Comparison of ENCODE assay signal across 8 cellular contexts in genomic region chr5:41856644-41857491, GRCh38. TPM values are rescaled to one million over a fixed set of nuclear protein-coding genes. Genes with fewer than 3 reads are reported as not detected.
DNase-seq lines count a peak whose midpoint lies in the region; ATAC-seq and TF ChIP-seq lines count a peak whose summit lies in the region.

No MANE protein-coding gene starts in this region.

- H3K36me3 ChIP-seq in adrenal gland (replicated peaks in 1 of 2) (peaks cover 0 to 18% of the 10 kb centered on the region in 2 donors), sigmoid colon (peaks cover 0 to 70% (median 30%) of the 10 kb centered on the region in 4 donors)

- H3K4me3 ChIP-seq in NB4 (ENCODE audit: low read depth, low read length) = no peak overlapping the region
- no peak overlapping the region for H3K4me3 ChIP-seq in adrenal gland
- H3K4me3 ChIP-seq in sigmoid colon = no peak overlapping the region

- TF ChIP-seq CTCF in NB4 (IDR thresholded peaks at IDR 0.05; ENCODE audit: low read depth, low read length) (peak; percentile 64), adrenal gland (IDR thresholded peaks at IDR 0.05) (peak; percentile 65 to 80 (median 74)), sigmoid colon (IDR thresholded peaks at IDR 0.05) (peak; percentile 47 to 75 (median 58))

- 37 to 48% (median 43%) methylated on average over 5 of the region's 5 CpGs for WGBS in adrenal gland, 4 donors
- WGBS in sigmoid colon, 2 donors = 51 to 54% methylated on average over 5 of the region's 5 CpGs

- peak; percentile 43 for DNase-seq in activated T-cell treated with anti-CD3 and anti-CD28 coated beads for 24 hours (ENCODE audit: low read depth)
- DNase-seq in activated T-cell treated with anti-CD3 and anti-CD28 coated beads, Interleukin-2, amount 50 U/mL, for 1 hour = no peak
- peak; percentile 74 for DNase-seq in NB4 (ENCODE audit: low read depth)
- peak; percentile 75 for DNase-seq in SHP77 (lab: John Stamatoyannopoulos, UW)
- peak; percentile 22 to 67 (median 58) for DNase-seq in adrenal gland
- DNase-seq in left ventricle myocardium superior = no peak
- no peak for DNase-seq in sigmoid colon

- no peak for TF ChIP-seq EP300 in sigmoid colon (IDR thresholded peaks at IDR 0.05)

- H3K27me3 ChIP-seq in adrenal gland = no peaks in the 10 kb centered on the region
- no peaks in the 10 kb centered on the region for H3K27me3 ChIP-seq in sigmoid colon

- H3K27ac ChIP-seq in adrenal gland (no peak overlapping the region), sigmoid colon (no peak overlapping the region)

- ATAC-seq in HG02610 (IDR thresholded peaks at IDR 0.05; ENCODE audit: unreplicated experiment) (peak; percentile 87), left ventricle myocardium superior (peak; percentile 91)

- H3K9me3 ChIP-seq in adrenal gland (replicated peaks in 1 of 3) (no peaks in the 10 kb centered on the region), sigmoid colon (no peaks in the 10 kb centered on the region)

- H3K4me1 ChIP-seq in adrenal gland (replicated peaks in 1 of 2) (no peaks in the 10 kb centered on the region), sigmoid colon (peaks cover 0 to 3% (median 0%) of the 10 kb centered on the region in 4 donors)

- TF ChIP-seq POLR2A in NB4 (IDR thresholded peaks at IDR 0.05; ENCODE audit: extremely low read depth, insufficient read length) (no peak), adrenal gland (IDR thresholded peaks at IDR 0.05) (no peak), sigmoid colon (IDR thresholded peaks at IDR 0.05) (no peak)

- intact Hi-C loops in adrenal gland (cut with DNase I) = loop anchor here in 1 of 2 donors (5.0 to 10.0 kb wide), 2 partner anchors 198 to 910 kb away; no protein-coding TSS in a partner anchor
- intact Hi-C loops in left ventricle myocardium superior (cut with micrococcal nuclease) = loop anchor here (5.0 to 10.0 kb wide), 3 partner anchors 68 to 908 kb away; partner anchors contain the start of gene FBXO4
- intact Hi-C loops in sigmoid colon (cut with DNase I) = loop anchor here (1.0 to 10.0 kb wide), 4 partner anchors 68 to 1028 kb away; partner anchors contain the start of gene FBXO4

RNA-seq across cellular contexts. Expression of gene OXCT1, which starts 13.4 kb away (rescaled TPM):
- 10 to 100 TPM in 6 of 8 donors, 1 to 10 TPM in 2; 9.0 to 27.9 (median 11.9) TPM for total RNA-seq in adrenal gland
- polyA plus RNA-seq in adrenal gland = 10 to 100 TPM in 1 of 3 donors, 1 to 10 TPM in 2; 3.3 to 31.9 (median 7.0) TPM
- total RNA-seq in left ventricle myocardium superior = 154 TPM
- total RNA-seq in sigmoid colon = 10 to 100 TPM; 24.2 to 35.0 (median 33.2) TPM
- polyA plus RNA-seq in sigmoid colon = 10 to 100 TPM in 2 of 3 donors, 1 to 10 TPM in 1; 6.6 to 26.1 (median 10.9) TPM

RNA-seq across cellular contexts. Expression of gene RIMOC1, which starts 47.3 kb away (rescaled TPM):
- total RNA-seq in adrenal gland (10 to 100 TPM in 7 of 8 donors, 1 to 10 TPM in 1; 9.9 to 33.3 (median 21.8) TPM), left ventricle myocardium superior (14.7 TPM), sigmoid colon (10 to 100 TPM; 14.9 to 19.3 (median 17.9) TPM)
- polyA plus RNA-seq in adrenal gland (10 to 100 TPM in 1 of 3 donors, 1 to 10 TPM in 2; 4.2 to 22.2 (median 4.7) TPM), sigmoid colon (10 to 100 TPM in 1 of 3 donors, 1 to 10 TPM in 2; 5.4 to 10.2 (median 8.1) TPM)

Comparison
In these comparisons a context has a peak if more than half of its experiments do, and no peak if none do; other contexts are left out.
1. DNase-seq: peak in activated T-cell treated with anti-CD3 and anti-CD28 coated beads for 24 hours (single experiment), NB4 (single experiment), SHP77 (2 of 2) and adrenal gland (7 of 7); none in activated T-cell treated with anti-CD3 and anti-CD28 coated beads, Interleukin-2, amount 50 U/mL, for 1 hour (single experiment), left ventricle myocardium superior (single experiment) and sigmoid colon (single experiment).
2. Peak in every context shown above with its lines, with median percentiles within 50 percentile points of each other: CTCF ChIP-seq.